In genomic region chr12:122860052-122860853, GRCh38 we compare ENCODE assay signal across 8 cellular contexts. TPM values are rescaled to one million over a fixed set of nuclear protein-coding genes. Genes with fewer than 3 reads are reported as not detected.
DNase-seq lines count a peak whose midpoint lies in the region; ATAC-seq, FAIRE-seq and TF ChIP-seq lines count a peak whose summit lies in the region.

No MANE protein-coding gene starts in this region.

- CTCF ChIA-PET in endothelial cell of umbilical vein (lab: Charles Lee) = interaction anchor here (0.6 to 10.5 kb wide), 19 partner anchors 9 to 378 kb away, joined by 3 to 200 read pairs (median 3); partner anchors contain the start of genes ABCB9, HIP1R, MPHOSPH9 and OGFOD2

- H4K20me1 ChIP-seq in endothelial cell of umbilical vein (replicated peaks; ENCODE audit: control insufficient read depth, extremely low read depth, insufficient read depth, low read length) = no peaks in the 10 kb centered on the region

- DNase-seq in COR-L47 (lab: John Stamatoyannopoulos, UW) (peak; percentile 62), NOMO-1 (lab: John Stamatoyannopoulos, UW; ENCODE audit: unreplicated experiment in 2 of 2) (peak; percentile 63 to 66), endothelial cell of umbilical vein (ENCODE audit: low read depth, low spot score) (peak; percentile 63), mucosa of gallbladder (ENCODE audit: low spot score) (peak; percentile 88)
- DNase-seq in activated CD8-positive, alpha-beta memory T cell treated with anti-CD3 and anti-CD28 coated beads, Interleukin-2, amount 50 U/mL, for 4 hours = peak; percentile 84
- DNase-seq in stimulated activated CD8-positive, alpha-beta memory T cell treated with anti-CD3 and anti-CD28 coated beads, Interleukin-7, amount 100 ng/mL, for 1 hour (ENCODE audit: low read depth in 2 of 2) = peak; percentile 61 to 74

- no peaks in the 10 kb centered on the region for H3K4me1 ChIP-seq in endothelial cell of umbilical vein (ENCODE audit: control insufficient read depth, extremely low read depth, insufficient read depth, low read length)

- H3K27me3 ChIP-seq in endothelial cell of umbilical vein (ENCODE audit: control insufficient read depth in 2 of 2, insufficient read depth in 2 of 2, low read length in 2 of 2) = no peaks in the 10 kb centered on the region

- no peaks in the 10 kb centered on the region for H3K9me1 ChIP-seq in endothelial cell of umbilical vein (replicated peaks; ENCODE audit: control insufficient read depth, extremely low read depth, insufficient read depth, low read length)

- no peak overlapping the region for H3K4me2 ChIP-seq in endothelial cell of umbilical vein (ENCODE audit: insufficient read depth, low read length)

- H3K36me3 ChIP-seq in endothelial cell of umbilical vein (ENCODE audit: control insufficient read depth in 2 of 2, extremely low read depth in 1 of 2, insufficient read depth in 2 of 2, low read length in 2 of 2) = peaks cover 6 to 53% of the 10 kb centered on the region in 2 experiments

- intact Hi-C loops in endothelial cell of umbilical vein (cut with micrococcal nuclease) = loop anchor here (1.0 kb wide), 2 partner anchors 67 to 92 kb away; no protein-coding TSS in a partner anchor

- no peak overlapping the region for H3K9ac ChIP-seq in endothelial cell of umbilical vein (replicated peaks; ENCODE audit: extremely low read depth, insufficient read depth, low read length)

- TF ChIP-seq CTCF in endothelial cell of umbilical vein (IDR thresholded peaks at IDR 0.05; ENCODE audit: extremely low read depth in 1 of 2, insufficient read depth in 1 of 2, low read depth in 1 of 2, low read length in 2 of 2) = peak; percentile 80 to 88

- POLR2A ChIA-PET in endothelial cell of umbilical vein (lab: Charles Lee) = no interaction called here

- no TSS peak for BruUV-seq in endothelial cell of umbilical vein (replicated peaks; lab: Mats Ljungman, UMichigan)

- no peaks in the 10 kb centered on the region for H3K9me3 ChIP-seq in endothelial cell of umbilical vein (replicated peaks; ENCODE audit: control insufficient read depth, insufficient read depth, low read length)

- ATAC-seq in HG03280 (IDR thresholded peaks at IDR 0.05; ENCODE audit: unreplicated experiment) = peak; percentile 53
- ATAC-seq in HG02885 (IDR thresholded peaks at IDR 0.05; ENCODE audit: poor library complexity, unreplicated experiment) = no peak

- H3K79me2 ChIP-seq in endothelial cell of umbilical vein (ENCODE audit: control insufficient read depth, insufficient read depth, low read length) = no peaks in the 10 kb centered on the region

- no peak for TF ChIP-seq POLR2A in endothelial cell of umbilical vein (IDR thresholded peaks at IDR 0.05; ENCODE audit: low read depth, low read length)

- dilution Hi-C loops in endothelial cell of umbilical vein (cut with MboI; ENCODE audit: extremely low pct_ligation_motif_present, low sequenced_read_pairs) = no loop called here

- H2AFZ ChIP-seq in endothelial cell of umbilical vein (ENCODE audit: low read depth, low read length) = no peak overlapping the region

- H3K4me3 ChIP-seq in endothelial cell of umbilical vein (replicated peaks in 1 of 3; ENCODE audit: insufficient read depth in 1 of 3, low read depth in 1 of 3, low read length in 3 of 3) = no peak overlapping the region

- peak; percentile 85 for FAIRE-seq in endothelial cell of umbilical vein (lab: Jason Lieb, UNC)

- H3K27ac ChIP-seq in endothelial cell of umbilical vein (ENCODE audit: insufficient read depth, low read depth, low read length) = no peak overlapping the region

TF ChIP-seq in endothelial cell of umbilical vein, 7 proteins besides CTCF, POLR2A, EP300 and RAD21:
- TF ChIP-seq MAX (IDR thresholded peaks at IDR 0.05; ENCODE audit: insufficient read depth, insufficient read length) (no peak), POLR2AphosphoS5 (IDR thresholded peaks at IDR 0.05; ENCODE audit: insufficient read depth, low read depth, low read length) (no peak), MYC (IDR thresholded peaks at IDR 0.05; ENCODE audit: low read depth, low read length) (no peak), EZH2 (IDR thresholded peaks at IDR 0.05; ENCODE audit: borderline replicate concordance, low read depth, low read length, severe bottlenecking) (no peak)
TF ChIP-seq in endothelial cell of umbilical vein: peak in this region for 0.

RNA-seq across cellular contexts. Expression of gene HIP1R, which starts 25.0 kb away (rescaled TPM):
- total RNA-seq in endothelial cell of umbilical vein = 122 and 136 TPM in 2 replicates
- 110 and 111 TPM in 2 replicates for polyA plus RNA-seq in endothelial cell of umbilical vein
- polyA plus RNA-seq in endothelial cell of umbilical vein (2011; cell fraction: cytosol; rRNA removed) = 44.3 and 60.5 TPM in 2 replicates
- polyA plus RNA-seq in endothelial cell of umbilical vein (2011; cell fraction: nucleus; rRNA removed) = 563 and 679 TPM in 2 replicates
- 54.9 and 77.2 TPM in 2 replicates for polyA plus RNA-seq in endothelial cell of umbilical vein (2012)
- 162 and 203 TPM in 2 replicates for polyA minus RNA-seq in endothelial cell of umbilical vein
- polyA minus RNA-seq in endothelial cell of umbilical vein (2011; cell fraction: cytosol; rRNA and poly(A)+ RNA removed) = 11.3 TPM
- polyA minus RNA-seq in endothelial cell of umbilical vein (2011; cell fraction: nucleus; rRNA and poly(A)+ RNA removed) = 132 and 165 TPM in 2 replicates
- total RNA-seq in mucosa of gallbladder = 115 TPM

RNA-seq across cellular contexts. Expression of gene VPS37B, which starts 35.7 kb away (rescaled TPM):
- total RNA-seq in endothelial cell of umbilical vein (45.9 and 46.4 TPM in 2 replicates), mucosa of gallbladder (45.8 TPM)
- polyA plus RNA-seq in endothelial cell of umbilical vein = 39.5 and 43.5 TPM in 2 replicates
- polyA plus RNA-seq in endothelial cell of umbilical vein (2011; cell fraction: cytosol; rRNA removed) = 24.8 and 32.2 TPM in 2 replicates
- 39.9 and 42.2 TPM in 2 replicates for polyA plus RNA-seq in endothelial cell of umbilical vein (2011; cell fraction: nucleus; rRNA removed)
- polyA plus RNA-seq in endothelial cell of umbilical vein (2012) = 25.4 and 32.1 TPM in 2 replicates
- polyA minus RNA-seq in endothelial cell of umbilical vein = 20.7 and 20.9 TPM in 2 replicates
- 11.0 TPM for polyA minus RNA-seq in endothelial cell of umbilical vein (2011; cell fraction: cytosol; rRNA and poly(A)+ RNA removed)
- 20.9 and 25.1 TPM in 2 replicates for polyA minus RNA-seq in endothelial cell of umbilical vein (2011; cell fraction: nucleus; rRNA and poly(A)+ RNA removed)
